ENCODE assay signal across 1 cellular context in genomic region chr12:56271031-56271430, GRCh38.
TF ChIP-seq lines count a peak whose summit lies in the region.

No MANE protein-coding gene starts in this region.

TF ChIP-seq in H1, 55 proteins besides CTCF, POLR2A, EP300 and RAD21:
- no peak for TF ChIP-seq CEBPB (IDR thresholded peaks at IDR 0.05; ENCODE audit: low read depth, low read length)
- TF ChIP-seq FOSL1 (IDR thresholded peaks at IDR 0.05; ENCODE audit: insufficient read depth, low read depth, low read length): no peak
- TF ChIP-seq HDAC2 (IDR thresholded peaks at IDR 0.05; ENCODE audit: borderline replicate concordance in 1 of 2, low read depth in 2 of 2, low read length in 2 of 2): no peak
- no peak for TF ChIP-seq SP2 (IDR thresholded peaks at IDR 0.05; ENCODE audit: low read length)
- TF ChIP-seq SP4 (IDR thresholded peaks at IDR 0.05; ENCODE audit: low read length): no peak
- TF ChIP-seq YY1 (IDR thresholded peaks at IDR 0.05; ENCODE audit: low read depth, low read length): no peak
- TF ChIP-seq JUND (IDR thresholded peaks at IDR 0.05; ENCODE audit: low read length): no peak
- TF ChIP-seq KDM1A (IDR thresholded peaks at IDR 0.05; ENCODE audit: borderline replicate concordance, low read length): no peak
- no peak for TF ChIP-seq TAF7 (optimal IDR thresholded peaks at IDR 0.05; ENCODE audit: borderline replicate concordance, low read depth, low read length)
- no peak for TF ChIP-seq BCL11A (IDR thresholded peaks at IDR 0.05; ENCODE audit: low read depth in 2 of 2, low read length in 2 of 2)
- TF ChIP-seq TEAD4 (IDR thresholded peaks at IDR 0.05; ENCODE audit: low read depth, low read length): no peak
- TF ChIP-seq RBBP5 (IDR thresholded peaks at IDR 0.05; ENCODE audit: borderline replicate concordance, low read depth, low read length): no peak
- no peak for TF ChIP-seq RNF2 (IDR thresholded peaks at IDR 0.05; ENCODE audit: borderline replicate concordance, low read depth, low read length, missing control alignments, poor library complexity, severe bottlenecking)
